2 cellular contexts compared by ENCODE assay signal in genomic region chr15:70214266-70214665, GRCh38.
TF ChIP-seq lines count a peak whose summit lies in the region.

No MANE protein-coding gene starts in this region.

TF ChIP-seq in Ishikawa, 13 proteins besides CTCF, POLR2A, EP300 and RAD21:
- TF ChIP-seq REST (IDR thresholded peaks at IDR 0.05; ENCODE audit: low read depth) (no peak), NFIC (IDR thresholded peaks at IDR 0.05) (0 out of 2 replicates have a peak, but pooled peaks have one; percentile 7)

TF ChIP-seq in GM12878, 131 proteins besides CTCF, POLR2A, EP300 and RAD21 (continued from another document):
- TF ChIP-seq, protein P1, sequence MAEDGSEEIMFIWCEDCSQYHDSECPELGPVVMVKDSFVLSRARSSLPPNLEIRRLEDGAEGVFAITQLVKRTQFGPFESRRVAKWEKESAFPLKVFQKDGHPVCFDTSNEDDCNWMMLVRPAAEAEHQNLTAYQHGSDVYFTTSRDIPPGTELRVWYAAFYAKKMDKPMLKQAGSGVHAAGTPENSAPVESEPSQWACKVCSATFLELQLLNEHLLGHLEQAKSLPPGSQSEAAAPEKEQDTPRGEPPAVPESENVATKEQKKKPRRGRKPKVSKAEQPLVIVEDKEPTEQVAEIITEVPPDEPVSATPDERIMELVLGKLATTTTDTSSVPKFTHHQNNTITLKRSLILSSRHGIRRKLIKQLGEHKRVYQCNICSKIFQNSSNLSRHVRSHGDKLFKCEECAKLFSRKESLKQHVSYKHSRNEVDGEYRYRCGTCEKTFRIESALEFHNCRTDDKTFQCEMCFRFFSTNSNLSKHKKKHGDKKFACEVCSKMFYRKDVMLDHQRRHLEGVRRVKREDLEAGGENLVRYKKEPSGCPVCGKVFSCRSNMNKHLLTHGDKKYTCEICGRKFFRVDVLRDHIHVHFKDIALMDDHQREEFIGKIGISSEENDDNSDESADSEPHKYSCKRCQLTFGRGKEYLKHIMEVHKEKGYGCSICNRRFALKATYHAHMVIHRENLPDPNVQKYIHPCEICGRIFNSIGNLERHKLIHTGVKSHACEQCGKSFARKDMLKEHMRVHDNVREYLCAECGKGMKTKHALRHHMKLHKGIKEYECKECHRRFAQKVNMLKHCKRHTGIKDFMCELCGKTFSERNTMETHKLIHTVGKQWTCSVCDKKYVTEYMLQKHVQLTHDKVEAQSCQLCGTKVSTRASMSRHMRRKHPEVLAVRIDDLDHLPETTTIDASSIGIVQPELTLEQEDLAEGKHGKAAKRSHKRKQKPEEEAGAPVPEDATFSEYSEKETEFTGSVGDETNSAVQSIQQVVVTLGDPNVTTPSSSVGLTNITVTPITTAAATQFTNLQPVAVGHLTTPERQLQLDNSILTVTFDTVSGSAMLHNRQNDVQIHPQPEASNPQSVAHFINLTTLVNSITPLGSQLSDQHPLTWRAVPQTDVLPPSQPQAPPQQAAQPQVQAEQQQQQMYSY (CRISPR knock-in tag; IDR thresholded peaks at IDR 0.05) = no peak
TF ChIP-seq in GM12878: peak in this region for 0.
